ENCODE assay signal across 8 cellular contexts in genomic region chr1:112674986-112675727, GRCh38. TPM values are rescaled to one million over a fixed set of nuclear protein-coding genes. Genes with fewer than 3 reads are reported as not detected.
DNase-seq lines count a peak whose midpoint lies in the region; ATAC-seq and TF ChIP-seq lines count a peak whose summit lies in the region.

No MANE protein-coding gene starts in this region.

- peak overlapping the region; percentile 98 for H3K27ac Mint-ChIP-seq in HFFc6
- peak overlapping the region; percentile 94 for H3K27ac Mint-ChIP-seq in activated CD4-positive, alpha-beta memory T cell treated with anti-CD3 and anti-CD28 coated beads for 36 hours
- peak overlapping the region; percentile 96 to 99 for H3K27ac Mint-ChIP-seq in effector memory CD8-positive, alpha-beta T cell

- no peak for TF ChIP-seq CTCF in GM12875 (IDR thresholded peaks at IDR 0.05; ENCODE audit: borderline replicate concordance, insufficient read depth, low read depth, low read length)
- peak; percentile 28; the same call in 1 of the 2 replicates for TF ChIP-seq CTCF in HFFc6 (IDR thresholded peaks at IDR 0.05)
- TF ChIP-seq CTCF in mucosa of descending colon (IDR thresholded peaks at IDR 0.05): no peak

- CTCF ChIA-PET in activated CD4-positive, alpha-beta memory T cell treated with anti-CD3 and anti-CD28 coated beads for 36 hours (lab: Charles Lee): interaction anchor here (1.0 to 3.0 kb wide), 9 partner anchors 11 to 173 kb away, joined by 3 to 15 read pairs (median 6); partner anchors contain the start of gene PPM1J

- H3K4me1 Mint-ChIP-seq in HFFc6 (ENCODE audit: low read depth): peaks cover 46% of the 10 kb centered on the region
- peaks cover 46% of the 10 kb centered on the region for H3K4me1 Mint-ChIP-seq in activated CD4-positive, alpha-beta memory T cell treated with anti-CD3 and anti-CD28 coated beads for 36 hours (ENCODE audit: low read depth)
- H3K4me1 Mint-ChIP-seq in effector memory CD8-positive, alpha-beta T cell (ENCODE audit: low read depth in 2 of 2): peaks cover 47 to 52% of the 10 kb centered on the region in 2 donors

- intact Hi-C loops in activated CD4-positive, alpha-beta memory T cell treated with anti-CD3 and anti-CD28 coated beads for 36 hours (cut with micrococcal nuclease): loop anchor here (1.0 to 10.0 kb wide), 3 partner anchors 30 to 170 kb away; partner anchors contain the start of gene WNT2B
- intact Hi-C loops in mucosa of descending colon (cut with DNase I, micrococcal nuclease): loop anchor here in 1 of 2 donors (2.0 kb wide), 1 partner anchor 24 kb away; no protein-coding TSS in a partner anchor

- DNase-seq in HFFc6 (no peak), NCI-H128 (lab: John Stamatoyannopoulos, UW; ENCODE audit: unreplicated experiment) (peak; percentile 22), mucosa of descending colon (peak in 2 of 3 donors; percentile 44 to 68)
- DNase-seq in activated CD4-positive, alpha-beta memory T cell treated with anti-CD3 and anti-CD28 coated beads for 36 hours: peak; percentile 61
- DNase-seq in effector memory CD8-positive, alpha-beta T cell: peak; percentile 22 to 38 (median 27)
- peak; percentile 65 for DNase-seq in stimulated activated naive CD8-positive, alpha-beta T cell treated with anti-CD3 and anti-CD28 coated beads, Interleukin-15, Interleukin-2, amounts not matched to agents 100 U/mL and 50 U/mL, for 24 hours

- peaks cover 27% of the 10 kb centered on the region for H3K36me3 Mint-ChIP-seq in HFFc6 (ENCODE audit: low read depth)
- H3K36me3 Mint-ChIP-seq in activated CD4-positive, alpha-beta memory T cell treated with anti-CD3 and anti-CD28 coated beads for 36 hours: peaks cover 25% of the 10 kb centered on the region
- peaks cover 34% of the 10 kb centered on the region for H3K36me3 Mint-ChIP-seq in effector memory CD8-positive, alpha-beta T cell (ENCODE audit: insufficient read depth)

- POLR2A ChIA-PET in activated CD4-positive, alpha-beta memory T cell treated with anti-CD3 and anti-CD28 coated beads for 36 hours (lab: Charles Lee): interaction anchor here (0.9 to 3.2 kb wide), 11 partner anchors 17 to 284 kb away, joined by 3 to 24 read pairs (median 5); partner anchors contain the start of genes CAPZA1, RHOC, SLC16A1 and ST7L

- ATAC-seq in effector memory CD8-positive, alpha-beta T cell (replicated peaks): peak; percentile 47
- peak; percentile 73 for ATAC-seq in mucosa of descending colon
- ATAC-seq in stimulated activated naive CD8-positive, alpha-beta T cell treated with anti-CD3 and anti-CD28 coated beads, Interleukin-15, Interleukin-2, amounts not matched to agents 100 U/mL and 50 U/mL, for 24 hours: peak; percentile 50
- ATAC-seq in GM18520 (IDR thresholded peaks at IDR 0.05; ENCODE audit: unreplicated experiment): no peak

- H3K4me1 ChIP-seq in mucosa of descending colon (ENCODE audit: low read depth): peaks cover 9% of the 10 kb centered on the region

- peak overlapping the region; percentile 96 for H3K4me3 Mint-ChIP-seq in HFFc6
- peak overlapping the region; percentile 96 for H3K4me3 Mint-ChIP-seq in activated CD4-positive, alpha-beta memory T cell treated with anti-CD3 and anti-CD28 coated beads for 36 hours
- peak overlapping the region; percentile 98 to 100 for H3K4me3 Mint-ChIP-seq in effector memory CD8-positive, alpha-beta T cell

- H3K27me3 Mint-ChIP-seq in HFFc6 (ENCODE audit: insufficient read depth): peaks cover 9% of the 10 kb centered on the region; the same call in 1 of the 2 replicates
- H3K27me3 Mint-ChIP-seq in activated CD4-positive, alpha-beta memory T cell treated with anti-CD3 and anti-CD28 coated beads for 36 hours: no peaks in the 10 kb centered on the region
- no peaks in the 10 kb centered on the region for H3K27me3 Mint-ChIP-seq in effector memory CD8-positive, alpha-beta T cell

- no peaks in the 10 kb centered on the region for H3K9me3 ChIP-seq in mucosa of descending colon

- peak overlapping the region; percentile 91 for H3K4me3 ChIP-seq in GM12875 (ENCODE audit: low read depth, low read length)
- H3K4me3 ChIP-seq in mucosa of descending colon: peak overlapping the region; percentile 71

- H3K9me3 Mint-ChIP-seq in HFFc6: no peaks in the 10 kb centered on the region
- no peaks in the 10 kb centered on the region for H3K9me3 Mint-ChIP-seq in activated CD4-positive, alpha-beta memory T cell treated with anti-CD3 and anti-CD28 coated beads for 36 hours
- no peaks in the 10 kb centered on the region for H3K9me3 Mint-ChIP-seq in effector memory CD8-positive, alpha-beta T cell

- no peaks in the 10 kb centered on the region for H3K36me3 ChIP-seq in mucosa of descending colon (ENCODE audit: low read depth)

RNA-seq across cellular contexts. Expression of gene MOV10, which starts 0.7 kb away (rescaled TPM):
- total RNA-seq in HFFc6 (2021; fragmentation: NEBNext Ultra II Directional; extraction: Animal tissue kit (Norgen Biotek cat#: 25700)): 10 to 100 TPM; 61.6 to 86.0 (median 83.5) TPM
- total RNA-seq in activated CD4-positive, alpha-beta memory T cell treated with anti-CD3 and anti-CD28 coated beads for 36 hours: 10 to 100 TPM; 57.7 to 63.1 TPM
- total RNA-seq in mucosa of descending colon: 10 to 100 TPM; 66.4 to 85.2 (median 77.6) TPM

RNA-seq across cellular contexts. Expression of gene RHOC, which starts 31.8 kb away (rescaled TPM):
- 100 to 1,000 TPM; 579 to 610 (median 596) TPM for total RNA-seq in HFFc6 (2021; fragmentation: NEBNext Ultra II Directional; extraction: Animal tissue kit (Norgen Biotek cat#: 25700))
- total RNA-seq in activated CD4-positive, alpha-beta memory T cell treated with anti-CD3 and anti-CD28 coated beads for 36 hours: 10 to 100 TPM; 50.1 to 51.6 TPM
- 100 to 1,000 TPM; 306 to 617 (median 485) TPM for total RNA-seq in mucosa of descending colon

RNA-seq across cellular contexts. Expression of gene PPM1J, which starts 40.0 kb away (rescaled TPM):
- total RNA-seq in HFFc6 (2021; fragmentation: NEBNext Ultra II Directional; extraction: Animal tissue kit (Norgen Biotek cat#: 25700)): 1 to 10 TPM; 1.1 to 1.7 (median 1.4) TPM
- total RNA-seq in activated CD4-positive, alpha-beta memory T cell treated with anti-CD3 and anti-CD28 coated beads for 36 hours: 1 to 10 TPM in 1 of 2 experiments, under 1 TPM in 1; 0.69 to 1.2 TPM
- 1 to 10 TPM in 2 of 3 donors, under 1 TPM in 1; 0.92 to 1.7 (median 1.1) TPM for total RNA-seq in mucosa of descending colon

RNA-seq across cellular contexts. Expression of gene CAPZA1, which starts 55.5 kb away (rescaled TPM):
- total RNA-seq in HFFc6 (2021; fragmentation: NEBNext Ultra II Directional; extraction: Animal tissue kit (Norgen Biotek cat#: 25700)): 100 to 1,000 TPM; 230 to 293 (median 265) TPM
- 100 to 1,000 TPM; 261 to 274 TPM for total RNA-seq in activated CD4-positive, alpha-beta memory T cell treated with anti-CD3 and anti-CD28 coated beads for 36 hours
- total RNA-seq in mucosa of descending colon: 100 to 1,000 TPM; 106 to 175 (median 156) TPM

RNA-seq across cellular contexts. Expression of gene ST7L, which starts 56.2 kb away (rescaled TPM):
- 10 to 100 TPM; 20.2 to 24.5 (median 23.7) TPM for total RNA-seq in HFFc6 (2021; fragmentation: NEBNext Ultra II Directional; extraction: Animal tissue kit (Norgen Biotek cat#: 25700))
- total RNA-seq in activated CD4-positive, alpha-beta memory T cell treated with anti-CD3 and anti-CD28 coated beads for 36 hours: 10 to 100 TPM; 11.2 to 15.4 TPM
- 10 to 100 TPM; 15.9 to 21.2 (median 21.1) TPM for total RNA-seq in mucosa of descending colon

Comparison
In these comparisons a context has a peak if more than half of its experiments do, and no peak if none do; other contexts are left out.
1. RNA of gene RHOC, which starts 31.8 kb away (total RNA-seq): 579 to 610 TPM in HFFc6 and 306 to 617 TPM in mucosa of descending colon; 50.1 to 51.6 TPM in activated CD4-positive, alpha-beta memory T cell treated with anti-CD3 and anti-CD28 coated beads for 36 hours; every median in the first group is over 4 times any median in the second.
2. Peak in every context shown above with its lines, with median percentiles within 50 percentile points of each other: H3K27ac Mint-ChIP-seq and H3K4me3 Mint-ChIP-seq.